ENCODE assay signal across 13 cellular contexts in the genomic region with DNA sequence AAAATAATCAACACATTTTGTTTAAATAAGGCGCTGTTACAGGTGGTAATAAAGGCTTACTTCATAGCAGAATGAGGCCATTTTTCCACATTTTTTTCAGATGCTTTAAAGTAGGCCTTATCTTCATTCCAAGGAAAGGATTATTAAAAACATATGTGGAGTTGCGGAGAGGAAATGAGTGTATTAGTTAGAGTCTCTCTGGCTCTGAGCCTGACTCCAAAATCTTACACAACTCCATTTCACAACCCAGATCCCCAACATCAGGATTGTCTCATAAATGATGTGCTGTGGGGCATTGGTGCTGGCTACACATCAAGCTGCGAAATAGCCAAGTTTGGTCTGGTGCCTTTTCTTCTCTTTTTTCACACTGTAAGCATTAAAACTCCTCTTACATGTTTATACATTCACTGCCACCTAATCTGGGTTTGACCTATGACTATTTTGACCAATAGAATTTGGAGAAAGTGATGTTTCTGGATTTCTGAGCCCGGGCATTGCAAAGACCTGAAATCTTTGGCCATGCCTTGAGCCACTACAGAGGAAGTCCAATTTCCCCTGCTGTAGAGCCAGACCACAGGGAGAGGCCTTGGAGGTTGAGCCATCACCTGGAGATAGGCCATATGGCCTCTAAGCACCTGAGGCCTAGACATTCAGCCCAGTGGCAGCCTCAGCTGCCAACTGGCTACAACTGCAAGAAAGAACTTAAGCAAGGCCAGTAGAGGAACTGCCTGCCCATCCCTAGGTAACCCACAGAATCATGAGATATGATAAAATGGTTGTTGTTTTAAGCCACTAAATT. TPM values are rescaled to one million over a fixed set of nuclear protein-coding genes. Genes with fewer than 3 reads are reported as not detected.
A peak's percentile ranks its signal among the peaks of the same experiment; 100 is the strongest.
DNase-seq lines count a peak whose midpoint lies in the region; ATAC-seq and TF ChIP-seq lines count a peak whose summit lies in the region.
"Had no signal": no experiment of that assay in that cellular context is flagged by ENCODE, and none has a peak within 500 bp of the region (broad histone marks: within the 10 kb centered on the region; RNA-seq: fewer than 3 reads in every experiment).

No MANE protein-coding gene starts in this region.

- WGBS in body of pancreas, 2 donors, result 58 to 71% methylated on average over 4 of the region's 4 CpGs
- 63 to 97% methylated on average over 3 to 4 of the region's 4 CpGs for WGBS in transverse colon (ENCODE audit: low coverage in 1 of 2), 2 donors

- H3K27me3 ChIP-seq in body of pancreas (no peaks in the 10 kb centered on the region), transverse colon (no peaks in the 10 kb centered on the region)

- DNase-seq in HS-27A (ENCODE audit: low read depth) (peak; percentile 36), body of pancreas (no peak), hepatic stellate cell (ENCODE audit: low spot score) (peak; percentile 59), transverse colon (peak; percentile 14), anterior cingulate cortex (lab: John Stamatoyannopoulos, UW) (no peak), COLO829 (ENCODE audit: low spot score) (no peak)
- DNase-seq: DMS79 treated with DMSO at 0.1 percent for 48 hours; effector CD8-positive, alpha-beta T cell; NCI-H187 treated with DMSO at 0.1 percent for 48 hours had no signal

- no peak overlapping the region for H3K27ac ChIP-seq in body of pancreas
- peak overlapping the region in 1 of 4 donors; percentile 19 for H3K27ac ChIP-seq in transverse colon
- H3K27ac ChIP-seq: HL-60 had no signal

- TF ChIP-seq EP300 in transverse colon (IDR thresholded peaks at IDR 0.05; ENCODE audit: low read depth), result no peak

- TF ChIP-seq CTCF in body of pancreas (IDR thresholded peaks at IDR 0.05) (no peak), transverse colon (IDR thresholded peaks at IDR 0.05) (no peak)

- H3K4me3 ChIP-seq in body of pancreas (no peak overlapping the region), transverse colon (no peak overlapping the region)

- in situ Hi-C loops in transverse colon (cut with MboI; ENCODE audit: low pct_ligation_motif_present in 1 of 4, low pct_unique_long_range_greater_than_20kb in 1 of 4, low sequenced_read_pairs in 3 of 4), result no loop called here

- H3K36me3 ChIP-seq in body of pancreas (replicated peaks in 1 of 2; ENCODE audit: insufficient read depth in 1 of 2, low read depth in 2 of 2) (no peaks in the 10 kb centered on the region), transverse colon (no peaks in the 10 kb centered on the region)

- no peaks in the 10 kb centered on the region for H3K9me3 ChIP-seq in body of pancreas
- no peaks in the 10 kb centered on the region for H3K9me3 ChIP-seq in transverse colon

- intact Hi-C loops in body of pancreas (cut with DNase I), result no loop called here
- intact Hi-C loops in transverse colon (cut with DNase I; ENCODE audit: low total_unique reads), result no loop called here

- H3K4me1 ChIP-seq in body of pancreas (no peaks in the 10 kb centered on the region), transverse colon (peaks cover 11 to 36% (median 27%) of the 10 kb centered on the region in 4 donors)

- TF ChIP-seq POLR2A in body of pancreas (IDR thresholded peaks at IDR 0.05) (no peak), transverse colon (IDR thresholded peaks at IDR 0.05) (no peak)

- ATAC-seq in body of pancreas, result peak; percentile 52
- ATAC-seq in GM19324 (IDR thresholded peaks at IDR 0.05; ENCODE audit: low FRiP score, unreplicated experiment), result no peak
- ATAC-seq in HG03442 (IDR thresholded peaks at IDR 0.05; ENCODE audit: unreplicated experiment), result no peak
- ATAC-seq: Panc1 had no signal

RNA-seq across cellular contexts. Expression of gene SOD3, which starts 16.7 kb away (rescaled TPM):
- total RNA-seq in body of pancreas, result 100 to 1,000 TPM; 139 to 290 TPM
- 100 to 1,000 TPM in 1 of 4 donors, 10 to 100 TPM in 3; 27.7 to 112 (median 71.7) TPM for total RNA-seq in transverse colon

Comparison
In these comparisons a context has a peak if more than half of its experiments do, and no peak if none do; other contexts are left out.
1. DNase-seq: peak in HS-27A (single experiment), hepatic stellate cell (single experiment) and transverse colon (single experiment); none in body of pancreas (0 of 4), anterior cingulate cortex (0 of 58) and COLO829 (single experiment).